ENCODE assay signal across 15 cellular contexts in the genomic region with DNA sequence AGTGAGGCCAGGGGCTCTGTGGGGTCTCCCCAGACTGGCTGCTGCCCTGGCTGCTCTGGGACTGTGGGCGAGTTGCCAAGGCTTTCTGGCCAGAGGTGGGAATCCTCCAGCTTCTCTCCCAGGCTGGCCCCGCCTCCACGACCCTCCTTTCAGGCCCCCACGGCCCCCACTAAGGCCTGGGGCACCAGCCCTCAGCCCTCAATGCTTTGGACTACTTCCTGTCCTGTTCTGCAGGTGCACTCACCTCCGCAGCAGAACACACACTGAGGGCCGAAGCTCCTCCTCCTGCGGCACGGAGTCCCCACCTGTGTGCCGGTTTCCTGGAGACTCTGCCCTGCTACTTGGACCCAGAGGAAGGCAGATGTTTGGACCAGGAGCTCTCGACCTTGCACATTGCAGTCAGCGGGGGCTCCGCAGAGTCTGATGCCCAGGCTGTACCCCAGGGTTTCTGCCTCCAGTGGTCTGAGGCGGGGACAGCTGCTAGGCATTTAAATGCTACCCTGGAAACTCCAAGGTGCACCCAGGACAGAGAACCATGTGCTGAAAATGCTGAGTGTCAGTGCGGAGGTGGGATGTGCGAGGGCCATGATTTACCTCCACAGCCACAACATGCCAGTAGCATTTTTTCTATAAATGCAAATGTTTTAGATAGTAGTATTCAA.
"Had no signal": no experiment of that assay in that cellular context is flagged by ENCODE, and none has a peak within 500 bp of the region (broad histone marks: within the 10 kb centered on the region; RNA-seq: fewer than 3 reads in every experiment).

No MANE protein-coding gene starts in this region.

- H3K36me3 Mint-ChIP-seq: activated naive CD4-positive, alpha-beta T cell treated with anti-CD3 and anti-CD28 coated beads, Interleukin-2, amount 50 U/mL, for 24 hours; brain; naive thymus-derived CD8-positive, alpha-beta T cell had no signal

- H3K27ac Mint-ChIP-seq: activated naive CD4-positive, alpha-beta T cell treated with anti-CD3 and anti-CD28 coated beads, Interleukin-2, amount 50 U/mL, for 24 hours; brain; T-helper 17 cell had no signal

- H3K4me3 Mint-ChIP-seq: activated naive CD4-positive, alpha-beta T cell treated with anti-CD3 and anti-CD28 coated beads, Interleukin-2, amount 50 U/mL, for 24 hours; brain; naive thymus-derived CD8-positive, alpha-beta T cell; T-helper 17 cell had no signal

- DNase-seq: activated CD4-positive, CD25-positive, alpha-beta regulatory T cell treated with anti-CD3 and anti-CD28 coated beads, Interleukin-2, amount 50 U/mL, for 72 hours; activated gamma-delta T cell treated with Interleukin-2 at 50 U/mL for 16 hours; activated T-cell treated with anti-CD3 and anti-CD28 coated beads, Interleukin-2, amount 50 U/mL, for 1 hour; anterior cingulate cortex; foreskin fibroblast; heart right ventricle; naive thymus-derived CD8-positive, alpha-beta T cell; ovary; stimulated activated CD4-positive, alpha-beta T cell treated with anti-CD3 and anti-CD28 coated beads, Interleukin-4, amount 100 ng/mL, for 24 hours; stimulated activated naive CD8-positive, alpha-beta T cell treated with anti-CD3 and anti-CD28 coated beads, Interleukin-15, Interleukin-2, amounts not matched to agents 100 U/mL and 50 U/mL, for 24 hours; SW 1271; T-helper 17 cell; upper lobe of right lung had no signal

- H3K9me3 Mint-ChIP-seq: activated naive CD4-positive, alpha-beta T cell treated with anti-CD3 and anti-CD28 coated beads, Interleukin-2, amount 50 U/mL, for 24 hours; brain; naive thymus-derived CD8-positive, alpha-beta T cell had no signal

- H3K4me1 Mint-ChIP-seq: activated naive CD4-positive, alpha-beta T cell treated with anti-CD3 and anti-CD28 coated beads, Interleukin-2, amount 50 U/mL, for 24 hours; brain; T-helper 17 cell had no signal

- ATAC-seq: naive thymus-derived CD8-positive, alpha-beta T cell; stimulated activated naive CD8-positive, alpha-beta T cell treated with anti-CD3 and anti-CD28 coated beads, Interleukin-15, Interleukin-2, amounts not matched to agents 100 U/mL and 50 U/mL, for 24 hours; T-helper 17 cell; upper lobe of right lung had no signal
